8 cellular contexts compared by ENCODE assay signal in the genomic region with DNA sequence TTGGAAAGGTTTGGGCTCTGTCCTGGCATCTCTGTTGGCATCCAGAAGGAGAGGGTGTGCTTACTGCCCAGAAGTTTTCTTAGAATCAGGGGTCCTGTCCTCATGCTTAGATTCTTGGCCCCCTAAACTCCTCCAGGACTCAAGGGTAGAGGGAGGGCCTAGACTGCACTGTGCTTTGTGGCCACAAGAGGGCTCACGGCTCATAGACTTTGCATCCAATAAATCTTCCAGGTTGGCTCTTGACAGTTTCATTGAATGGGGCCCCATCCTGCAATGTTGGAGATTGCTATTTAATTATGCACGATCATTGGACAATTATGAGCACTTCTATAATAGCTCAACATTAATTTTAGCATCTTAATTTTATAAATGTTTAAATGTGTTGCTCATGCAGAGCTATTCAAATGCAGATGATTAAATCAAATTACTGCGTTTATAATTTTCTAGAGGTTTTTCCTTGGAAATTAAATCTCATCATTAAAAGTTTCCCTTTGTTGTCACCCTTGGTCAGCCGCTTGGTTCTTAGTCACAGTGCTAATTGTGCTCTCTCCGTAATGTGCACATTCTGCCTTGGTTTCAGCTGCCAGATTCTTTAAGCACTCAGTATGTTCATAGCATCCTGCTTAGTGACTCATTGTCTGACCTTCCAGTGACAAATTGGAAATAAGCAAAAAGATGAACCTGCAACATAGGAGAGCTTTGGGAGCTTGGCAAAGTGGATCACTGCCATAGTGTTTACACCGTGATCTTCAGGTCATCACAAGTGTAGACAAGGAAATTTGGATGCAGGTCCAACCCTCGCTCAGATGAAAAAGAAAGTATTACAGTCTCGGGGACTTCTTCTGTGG. TPM values are rescaled to one million over a fixed set of nuclear protein-coding genes. Genes with fewer than 3 reads are reported as not detected.
DNase-seq lines count a peak whose midpoint lies in the region; ATAC-seq and TF ChIP-seq lines count a peak whose summit lies in the region.

No MANE protein-coding gene starts in this region.

- peaks cover 1% of the 10 kb centered on the region for H3K27me3 Mint-ChIP-seq in chondrocyte (ENCODE audit: low read depth)
- H3K27me3 Mint-ChIP-seq in type B pancreatic cell = peaks cover 6% of the 10 kb centered on the region

- H3K27ac Mint-ChIP-seq in chondrocyte (ENCODE audit: unreplicated experiment) (peak overlapping the region; percentile 64), type B pancreatic cell (no peak overlapping the region)

- no peaks in the 10 kb centered on the region for H3K9me3 Mint-ChIP-seq in chondrocyte (ENCODE audit: low read depth)
- peaks cover 5% of the 10 kb centered on the region for H3K9me3 Mint-ChIP-seq in type B pancreatic cell

- H3K36me3 Mint-ChIP-seq in chondrocyte (ENCODE audit: low read depth) (no peaks in the 10 kb centered on the region), type B pancreatic cell (no peaks in the 10 kb centered on the region)

- H3K4me3 Mint-ChIP-seq in chondrocyte (ENCODE audit: unreplicated experiment) = no peak overlapping the region
- no peak overlapping the region for H3K4me3 Mint-ChIP-seq in type B pancreatic cell

- ATAC-seq in HG02981 (IDR thresholded peaks at IDR 0.05; ENCODE audit: unreplicated experiment) (peak; percentile 63), HG03457 (IDR thresholded peaks at IDR 0.05; ENCODE audit: unreplicated experiment) (no peak)

- in situ Hi-C loops in ACHN (cut with HindIII; ENCODE audit: low pct_ligation_motif_present, low pct_unique_long_range_greater_than_20kb, low sequenced_read_pairs) = no loop called here

- DNase-seq in ACHN (peak; percentile 69), EL (peak; percentile 82), OCI-M1 (lab: John Stamatoyannopoulos, UW) (peak; percentile 68), chondrocyte (ENCODE audit: low spot score) (no peak), lung microvascular endothelial cell (ENCODE audit: low read depth in 2 of 2) (peak; percentile 42 to 92), type B pancreatic cell (ENCODE audit: extremely low spot score, unreplicated experiment) (no peak)

- H3K4me1 Mint-ChIP-seq in chondrocyte (ENCODE audit: low read depth) = peaks cover 32% of the 10 kb centered on the region
- peaks cover 1% of the 10 kb centered on the region for H3K4me1 Mint-ChIP-seq in type B pancreatic cell (ENCODE audit: unreplicated experiment)

- TF ChIP-seq CTCF in chondrocyte (IDR thresholded peaks at IDR 0.05) (peak; percentile 89), type B pancreatic cell (conservative IDR thresholded peaks at IDR 0.05) (peak; percentile 92)

RNA-seq across cellular contexts. Expression of gene PLPP4, which starts 33.5 kb away (rescaled TPM):
- total RNA-seq in chondrocyte (2.8 to 11.6 TPM (median 3.0 TPM) in 3 replicates), lung microvascular endothelial cell (0.20 and 0.87 TPM in 2 replicates), type B pancreatic cell (ENCODE audit: low replicate concordance) (1.3 and 4.4 TPM in 2 replicates)

Comparison
In these comparisons a context has a peak if more than half of its experiments do, and no peak if none do; other contexts are left out.
1. DNase-seq: peak in ACHN (single experiment), EL (single experiment), OCI-M1 (single experiment) and lung microvascular endothelial cell (2 of 2); none in chondrocyte (single experiment) and type B pancreatic cell (single experiment).